ENCODE assay signal across 11 cellular contexts in the genomic region with DNA sequence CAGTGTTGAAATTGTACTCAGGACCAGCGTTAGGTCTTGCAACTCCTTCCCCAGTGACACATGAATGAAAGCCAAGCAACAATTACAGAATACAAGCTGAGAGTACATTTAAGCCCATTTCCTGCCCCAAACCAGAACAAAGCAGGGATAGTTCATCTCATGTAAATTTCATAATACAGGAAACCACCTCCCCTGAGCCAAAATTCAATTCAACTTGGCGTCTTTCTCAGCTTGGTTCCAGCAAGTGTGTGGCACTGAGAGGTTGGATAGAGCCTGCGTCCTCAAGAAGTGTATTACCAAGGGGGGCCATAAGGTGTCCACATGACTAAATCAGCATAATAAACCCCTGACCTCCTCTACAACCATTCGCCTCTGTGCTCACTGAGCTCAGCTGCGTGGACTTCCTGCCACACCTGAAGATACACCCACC.
DNase-seq lines count a peak whose midpoint lies in the region; ATAC-seq, FAIRE-seq and TF ChIP-seq lines count a peak whose summit lies in the region.
"Had no signal": no experiment of that assay in that cellular context is flagged by ENCODE, and none has a peak within 500 bp of the region (broad histone marks: within the 10 kb centered on the region; RNA-seq: fewer than 3 reads in every experiment).

No MANE protein-coding gene starts in this region.

- H3K36me3 Mint-ChIP-seq in activated T-helper 17 cell treated with anti-CD3 and anti-CD28 coated beads, Interleukin-2, amount 50 U/mL, for 72 hours (ENCODE audit: low read depth) = no peaks in the 10 kb centered on the region

- H3K27ac Mint-ChIP-seq in activated T-helper 17 cell treated with anti-CD3 and anti-CD28 coated beads, Interleukin-2, amount 50 U/mL, for 72 hours = peak overlapping the region; percentile 56

- H3F3A ChIP-seq in Loucy (ENCODE audit: low read depth) = no peaks in the 10 kb centered on the region

- H3K27me3 Mint-ChIP-seq in activated T-helper 17 cell treated with anti-CD3 and anti-CD28 coated beads, Interleukin-2, amount 50 U/mL, for 72 hours = no peaks in the 10 kb centered on the region

- no peaks in the 10 kb centered on the region for H3K9me3 ChIP-seq in BLaER1 treated with 17β-estradiol and CSF1 and Interleukin-3, amounts not matched to agents 10 nM and 100 nM (replicated peaks in 1 of 11)
- H3K9me3 ChIP-seq in Loucy (ENCODE audit: insufficient read depth, low read depth, low read length) (no peaks in the 10 kb centered on the region), right atrium auricular region (no peaks in the 10 kb centered on the region)
- H3K9me3 ChIP-seq: upper lobe of right lung had no signal

- H3K9me3 Mint-ChIP-seq in activated T-helper 17 cell treated with anti-CD3 and anti-CD28 coated beads, Interleukin-2, amount 50 U/mL, for 72 hours = no peaks in the 10 kb centered on the region

- H3K27me3 ChIP-seq in BLaER1 treated with 17β-estradiol and CSF1 and Interleukin-3, amounts not matched to agents 10 nM and 100 nM = no peaks in the 10 kb centered on the region
- H3K27me3 ChIP-seq in Loucy (ENCODE audit: insufficient read depth, low read length, poor library complexity, severe bottlenecking) (no peaks in the 10 kb centered on the region), right atrium auricular region (no peaks in the 10 kb centered on the region)
- H3K27me3 ChIP-seq: upper lobe of right lung had no signal

- H3K36me3 ChIP-seq in BLaER1 treated with 17β-estradiol and CSF1 and Interleukin-3, amounts not matched to agents 10 nM and 100 nM = 0 out of 22 replicates have a peak, but pooled peaks cover 0 to 4% (median 0%) of the 10 kb centered on the region in 11 experiments
- H3K36me3 ChIP-seq in Loucy (ENCODE audit: insufficient read depth, low read length) (no peaks in the 10 kb centered on the region), right atrium auricular region (no peaks in the 10 kb centered on the region)
- H3K36me3 ChIP-seq: upper lobe of right lung had no signal

- peak overlapping the region in 2 of 10 experiments; percentile 34 to 52; a peak in 3 of 20 replicates for H3K4me3 ChIP-seq in BLaER1 treated with 17β-estradiol and CSF1 and Interleukin-3, amounts not matched to agents 10 nM and 100 nM
- H3K4me3 ChIP-seq in Loucy (ENCODE audit: low read length, poor library complexity, severe bottlenecking) (no peak overlapping the region), fibroblast of the aortic adventitia (ENCODE audit: low read depth, low read length) (no peak overlapping the region), right atrium auricular region (no peak overlapping the region)
- H3K4me3 ChIP-seq: upper lobe of right lung had no signal

- DNase-seq in fibroblast of the aortic adventitia (ENCODE audit: low read depth) (peak; percentile 71), right atrium auricular region (ENCODE audit: low spot score) (no peak), NCI-H1048 (lab: John Stamatoyannopoulos, UW) (no peak), GM19239 (ENCODE audit: insufficient read length, low spot score) (no peak)
- DNase-seq: NCI-H1694 treated with DMSO at 0.1 percent for 48 hours, upper lobe of right lung had no signal

- H2AFZ ChIP-seq in Loucy (ENCODE audit: low read length) = no peak overlapping the region

- no peaks in the 10 kb centered on the region for H3K9me2 ChIP-seq in Loucy (replicated peaks; ENCODE audit: low read depth, low read length)

- peak overlapping the region; percentile 80 for H3K4me3 Mint-ChIP-seq in activated T-helper 17 cell treated with anti-CD3 and anti-CD28 coated beads, Interleukin-2, amount 50 U/mL, for 72 hours

- TF ChIP-seq CTCF in Loucy (conservative IDR thresholded peaks at IDR 0.05; ENCODE audit: low read length) = peak; percentile 33
- no peak for TF ChIP-seq CTCF in fibroblast of the aortic adventitia (IDR thresholded peaks at IDR 0.05; ENCODE audit: insufficient read depth, low read length)
- no peak for TF ChIP-seq CTCF in right atrium auricular region (IDR thresholded peaks at IDR 0.05)

- H3K9ac ChIP-seq in BLaER1 treated with 17β-estradiol and CSF1 and Interleukin-3, amounts not matched to agents 10 nM and 100 nM = peak overlapping the region in 9 of 11 experiments; percentile 28 to 78 (median 74); a peak in 15 of 22 replicates
- no peak overlapping the region for H3K9ac ChIP-seq in Loucy (ENCODE audit: low read depth, low read length, poor library complexity, severe bottlenecking)

- H3K79me2 ChIP-seq in Loucy (ENCODE audit: insufficient read depth, low read length) = peaks cover 4% of the 10 kb centered on the region

- H3K4me2 ChIP-seq in BLaER1 treated with 17β-estradiol and CSF1 and Interleukin-3, amounts not matched to agents 10 nM and 100 nM = peak overlapping the region; percentile 79 to 96 (median 89)
- H3K4me2 ChIP-seq in Loucy (ENCODE audit: low read depth, low read length, poor library complexity, severe bottlenecking) = peak overlapping the region; percentile 42

- H4K20me1 ChIP-seq in BLaER1 treated with 17β-estradiol and CSF1 and Interleukin-3, amounts not matched to agents 10 nM and 100 nM = no peaks in the 10 kb centered on the region; a peak in 1 of 22 replicates
- H4K20me1 ChIP-seq in Loucy (ENCODE audit: insufficient read depth, low read length, poor library complexity, severe bottlenecking) = peaks cover 3% of the 10 kb centered on the region

- peak overlapping the region in 9 of 11 experiments; percentile 77 to 91 (median 87); a peak in 18 of 22 replicates for H3K27ac ChIP-seq in BLaER1 treated with 17β-estradiol and CSF1 and Interleukin-3, amounts not matched to agents 10 nM and 100 nM
- H3K27ac ChIP-seq in right atrium auricular region = no peak overlapping the region
- H3K27ac ChIP-seq: upper lobe of right lung had no signal

- peaks cover 35 to 85% (median 75%) of the 10 kb centered on the region in 10 experiments for H3K4me1 ChIP-seq in BLaER1 treated with 17β-estradiol and CSF1 and Interleukin-3, amounts not matched to agents 10 nM and 100 nM
- H3K4me1 ChIP-seq in Loucy (ENCODE audit: insufficient read depth, low read length, poor library complexity, severe bottlenecking) (peaks cover 31% of the 10 kb centered on the region), right atrium auricular region (no peaks in the 10 kb centered on the region)
- H3K4me1 ChIP-seq: upper lobe of right lung had no signal

- FAIRE-seq in GM19239 (lab: Jason Lieb, UNC) = no peak
- FAIRE-seq: D721Med had no signal

- peaks cover 65% of the 10 kb centered on the region for H3K4me1 Mint-ChIP-seq in activated T-helper 17 cell treated with anti-CD3 and anti-CD28 coated beads, Interleukin-2, amount 50 U/mL, for 72 hours

- ATAC-seq in activated T-helper 17 cell treated with anti-CD3 and anti-CD28 coated beads, Interleukin-2, amount 50 U/mL, for 72 hours (replicated peaks) = peak; percentile 61
- no peak for ATAC-seq in HG02588 (IDR thresholded peaks at IDR 0.05; ENCODE audit: unreplicated experiment)
- ATAC-seq: upper lobe of right lung had no signal

Comparison
In these comparisons a context has a peak if more than half of its experiments do, and no peak if none do; other contexts are left out.
1. H3K27ac ChIP-seq: peak in BLaER1 treated with 17β-estradiol and CSF1 and Interleukin-3, amounts not matched to agents 10 nM and 100 nM (9 of 11); none in right atrium auricular region (0 of 2).